In genomic region chr20:32509639-32510066, GRCh38 we compare ENCODE assay signal across 8 cellular contexts.
DNase-seq lines count a peak whose midpoint lies in the region; ATAC-seq, FAIRE-seq and TF ChIP-seq lines count a peak whose summit lies in the region.

No MANE protein-coding gene starts in this region.

- TF ChIP-seq CTCF in BJ (IDR thresholded peaks at IDR 0.05; ENCODE audit: insufficient read depth, low read depth, low read length): peak; percentile 37
- TF ChIP-seq CTCF in kidney (IDR thresholded peaks at IDR 0.05; ENCODE audit: borderline replicate concordance, extremely low read depth, insufficient read depth): peak; percentile 14

- no peak overlapping the region for H3K27ac ChIP-seq in kidney (ENCODE audit: low read depth in 2 of 2, low read length in 2 of 2)

- no peak overlapping the region for H3K9ac ChIP-seq in kidney (ENCODE audit: low read length in 2 of 2)

- no peak for FAIRE-seq in kidney (lab: Jason Lieb, UNC)

- H3K4me1 Mint-ChIP-seq in IgD-negative memory B cell: peaks cover 11 to 17% (median 12%) of the 10 kb centered on the region in 3 donors
- H3K4me1 Mint-ChIP-seq in activated CD4-positive, alpha-beta memory T cell treated with anti-CD3 and anti-CD28 coated beads for 36 hours (ENCODE audit: low read depth): peaks cover 76% of the 10 kb centered on the region

- no peaks in the 10 kb centered on the region for H3K9me3 ChIP-seq in kidney (ENCODE audit: control insufficient read depth in 1 of 2, low read length in 2 of 2)

- DNase-seq in BJ (ENCODE audit: low read depth) (peak; percentile 39), kidney (peak; percentile 24), left cardiac atrium (no peak), ecto neural progenitor cell (ENCODE audit: low spot score) (no peak)
- peak; percentile 80 for DNase-seq in activated CD4-positive, alpha-beta memory T cell treated with anti-CD3 and anti-CD28 coated beads for 36 hours

- H3K36me3 Mint-ChIP-seq in IgD-negative memory B cell: peaks cover 11% of the 10 kb centered on the region
- H3K36me3 Mint-ChIP-seq in activated CD4-positive, alpha-beta memory T cell treated with anti-CD3 and anti-CD28 coated beads for 36 hours: peaks cover 4% of the 10 kb centered on the region

- no peaks in the 10 kb centered on the region for H3K27me3 Mint-ChIP-seq in IgD-negative memory B cell
- no peaks in the 10 kb centered on the region for H3K27me3 Mint-ChIP-seq in activated CD4-positive, alpha-beta memory T cell treated with anti-CD3 and anti-CD28 coated beads for 36 hours

- H3K9me3 Mint-ChIP-seq in IgD-negative memory B cell: no peaks in the 10 kb centered on the region
- no peaks in the 10 kb centered on the region for H3K9me3 Mint-ChIP-seq in activated CD4-positive, alpha-beta memory T cell treated with anti-CD3 and anti-CD28 coated beads for 36 hours

- H3K4me3 Mint-ChIP-seq in IgD-negative memory B cell: peak overlapping the region in 3 of 4 donors; percentile 48 to 82 (median 78)
- H3K4me3 Mint-ChIP-seq in activated CD4-positive, alpha-beta memory T cell treated with anti-CD3 and anti-CD28 coated beads for 36 hours: peak overlapping the region; percentile 40

- CTCF ChIA-PET in BJ (lab: Yijun Ruan, JAX): interaction anchor here (1.0 to 3.7 kb wide), 4 partner anchors 10 to 52 kb away, joined by 4 to 16 read pairs (median 5); no protein-coding TSS in a partner anchor
- CTCF ChIA-PET in activated CD4-positive, alpha-beta memory T cell treated with anti-CD3 and anti-CD28 coated beads for 36 hours (lab: Charles Lee): interaction anchor here (1.1 kb wide), 1 partner anchor 11 kb away, joined by 3 read pairs; no protein-coding TSS in a partner anchor

- H3K36me3 ChIP-seq in BJ (ENCODE audit: control insufficient read depth, insufficient read depth, low read length) (no peaks in the 10 kb centered on the region), kidney (ENCODE audit: control insufficient read depth in 1 of 2, insufficient read depth in 2 of 2, low read length in 2 of 2) (no peaks in the 10 kb centered on the region)

- H3K4me3 ChIP-seq in BJ (ENCODE audit: low read depth, low read length) (no peak overlapping the region), kidney (ENCODE audit: low read length in 2 of 2) (no peak overlapping the region)

- intact Hi-C loops in activated CD4-positive, alpha-beta memory T cell treated with anti-CD3 and anti-CD28 coated beads for 36 hours (cut with micrococcal nuclease): loop anchor here (2.0 kb wide), 1 partner anchor 25 kb away; no protein-coding TSS in a partner anchor
- intact Hi-C loops in kidney (cut with DNase I) (no loop called here), left cardiac atrium (cut with DNase I) (no loop called here)

- POLR2A ChIA-PET in BJ (lab: Charles Lee): no interaction called here
- POLR2A ChIA-PET in activated CD4-positive, alpha-beta memory T cell treated with anti-CD3 and anti-CD28 coated beads for 36 hours (lab: Charles Lee): no interaction called here

- no peaks in the 10 kb centered on the region for H3K27me3 ChIP-seq in BJ (ENCODE audit: control insufficient read depth, insufficient read depth, low read length)

- ATAC-seq in HG02852 (IDR thresholded peaks at IDR 0.05; ENCODE audit: unreplicated experiment) (no peak), left cardiac atrium (no peak), HG02938 (IDR thresholded peaks at IDR 0.05; ENCODE audit: unreplicated experiment) (no peak)

- H3K27ac Mint-ChIP-seq in IgD-negative memory B cell: peak overlapping the region; percentile 1 to 47 (median 26)
- H3K27ac Mint-ChIP-seq in activated CD4-positive, alpha-beta memory T cell treated with anti-CD3 and anti-CD28 coated beads for 36 hours: peak overlapping the region; percentile 71

- peaks cover 3% of the 10 kb centered on the region in 2 donors for H3K4me1 ChIP-seq in kidney (ENCODE audit: control insufficient read depth in 1 of 2, insufficient read depth in 1 of 2, low read depth in 1 of 2, low read length in 2 of 2)

Comparison
In these comparisons a context has a peak if more than half of its experiments do, and no peak if none do; other contexts are left out.
1. DNase-seq: peak in BJ (single experiment), activated CD4-positive, alpha-beta memory T cell treated with anti-CD3 and anti-CD28 coated beads for 36 hours (single experiment) and kidney (single experiment); none in left cardiac atrium (single experiment) and ecto neural progenitor cell (single experiment).